8 cellular contexts compared by ENCODE assay signal in genomic region chr18:74196220-74197119, GRCh38. TPM values are rescaled to one million over a fixed set of nuclear protein-coding genes. Genes with fewer than 3 reads are reported as not detected.
DNase-seq lines count a peak whose midpoint lies in the region; ATAC-seq lines count a peak whose summit lies in the region.

No MANE protein-coding gene starts in this region.

- H3K36me3 Mint-ChIP-seq in CD4-positive, CD25-positive, alpha-beta regulatory T cell, result no peaks in the 10 kb centered on the region
- H3K36me3 Mint-ChIP-seq in activated CD4-positive, alpha-beta T cell treated with anti-CD3 and anti-CD28 coated beads, Interleukin-2, amount 10 ng/mL, durations not matched to agents 7 days and 5 days (ENCODE audit: low read depth), result no peaks in the 10 kb centered on the region

- peak overlapping the region; percentile 23 to 96 (median 92) for H3K27ac Mint-ChIP-seq in CD4-positive, CD25-positive, alpha-beta regulatory T cell
- peak overlapping the region; percentile 78 for H3K27ac Mint-ChIP-seq in activated CD4-positive, alpha-beta T cell treated with anti-CD3 and anti-CD28 coated beads, Interleukin-2, amount 10 ng/mL, durations not matched to agents 7 days and 5 days

- H3K9me3 Mint-ChIP-seq in CD4-positive, CD25-positive, alpha-beta regulatory T cell, result no peaks in the 10 kb centered on the region
- no peaks in the 10 kb centered on the region for H3K9me3 Mint-ChIP-seq in activated CD4-positive, alpha-beta T cell treated with anti-CD3 and anti-CD28 coated beads, Interleukin-2, amount 10 ng/mL, durations not matched to agents 7 days and 5 days

- peak overlapping the region; percentile 71 for H3K4me2 ChIP-seq in mesenchymal stem cell (ENCODE audit: low read length, poor library complexity, severe bottlenecking)

- H3K79me1 ChIP-seq in mesenchymal stem cell (replicated peaks; ENCODE audit: low read length, poor library complexity, severe bottlenecking), result no peaks in the 10 kb centered on the region

- ATAC-seq in CD4-positive, CD25-positive, alpha-beta regulatory T cell (ENCODE audit: low read depth in 2 of 2), result peak; percentile 83 to 90
- ATAC-seq in GM19324 (IDR thresholded peaks at IDR 0.05; ENCODE audit: low FRiP score, unreplicated experiment) (peak; percentile 72), HG03378 (IDR thresholded peaks at IDR 0.05; ENCODE audit: unreplicated experiment) (peak; percentile 81)

- H4K8ac ChIP-seq in mesenchymal stem cell (ENCODE audit: low read length), result no peak overlapping the region

- H2AK5ac ChIP-seq in mesenchymal stem cell (ENCODE audit: low read length, severe bottlenecking), result no peak overlapping the region

- H3K4me3 Mint-ChIP-seq in CD4-positive, CD25-positive, alpha-beta regulatory T cell, result peak overlapping the region in 3 of 4 donors; percentile 11 to 83 (median 83)
- peak overlapping the region; percentile 60 for H3K4me3 Mint-ChIP-seq in activated CD4-positive, alpha-beta T cell treated with anti-CD3 and anti-CD28 coated beads, Interleukin-2, amount 10 ng/mL, durations not matched to agents 7 days and 5 days

- H2BK120ac ChIP-seq in mesenchymal stem cell (ENCODE audit: low read depth, low read length), result no peak overlapping the region

- H3K14ac ChIP-seq in mesenchymal stem cell (ENCODE audit: low read length in 2 of 2), result no peak overlapping the region

- peaks cover 2% of the 10 kb centered on the region for H3K27me3 ChIP-seq in CD4-positive, CD25-positive, alpha-beta regulatory T cell (ENCODE audit: control insufficient read depth, insufficient read depth, low read length)
- peaks cover 15 to 22% of the 10 kb centered on the region in 2 experiments for H3K27me3 ChIP-seq in mesenchymal stem cell (ENCODE audit: control insufficient read depth in 1 of 2, insufficient read depth in 1 of 2, low read length in 2 of 2)

- peaks cover 0 to 6% (median under 1%) of the 10 kb centered on the region in 4 donors for H3K4me1 Mint-ChIP-seq in CD4-positive, CD25-positive, alpha-beta regulatory T cell
- H3K4me1 Mint-ChIP-seq in activated CD4-positive, alpha-beta T cell treated with anti-CD3 and anti-CD28 coated beads, Interleukin-2, amount 10 ng/mL, durations not matched to agents 7 days and 5 days, result peaks cover 7% of the 10 kb centered on the region

- no peak overlapping the region for H2BK5ac ChIP-seq in mesenchymal stem cell (ENCODE audit: low read depth, low read length, poor library complexity, severe bottlenecking)

- peak; percentile 40 to 77 (median 74) for DNase-seq in CD4-positive, CD25-positive, alpha-beta regulatory T cell
- DNase-seq in NCI-H460 (ENCODE audit: extremely low read depth, low read depth) (peak; percentile 59), mesenchymal stem cell (peak; percentile 74)
- peak; percentile 54 for DNase-seq in activated CD4-positive, alpha-beta T cell treated with anti-CD3 and anti-CD28 coated beads, Interleukin-2, amount 10 ng/mL, durations not matched to agents 7 days and 5 days
- DNase-seq in effector CD8-positive, alpha-beta T cell (lab: John Stamatoyannopoulos, UW), result peak; percentile 18
- DNase-seq in stimulated activated CD8-positive, alpha-beta memory T cell treated with anti-CD3 and anti-CD28 coated beads, Interleukin-7, amount 100 ng/mL, for 24 hours (ENCODE audit: low read depth), result peak; percentile 4

- no peak overlapping the region for H2AFZ ChIP-seq in mesenchymal stem cell (ENCODE audit: low read depth, low read length)

- H3K4me3 ChIP-seq in CD4-positive, CD25-positive, alpha-beta regulatory T cell (ENCODE audit: low read depth, low read length), result peak overlapping the region; percentile 60
- peak overlapping the region in 1 of 2 experiments; percentile 20 for H3K4me3 ChIP-seq in mesenchymal stem cell (ENCODE audit: insufficient read depth in 1 of 2, low read depth in 1 of 2, low read length in 2 of 2)

- no peak overlapping the region for H3K27ac ChIP-seq in CD4-positive, CD25-positive, alpha-beta regulatory T cell (ENCODE audit: insufficient read depth, low read length, poor library complexity, severe bottlenecking)
- H3K27ac ChIP-seq in mesenchymal stem cell (ENCODE audit: low read length, poor library complexity, severe bottlenecking), result no peak overlapping the region

- no peak overlapping the region for H3K23ac ChIP-seq in mesenchymal stem cell (ENCODE audit: low read length in 2 of 2)

- no peak overlapping the region for H3K18ac ChIP-seq in mesenchymal stem cell (ENCODE audit: low read depth in 1 of 2, low read length in 2 of 2)

- 29% methylated on average over 5 of the region's 9 CpGs for WGBS in mesenchymal stem cell

- H3K9me3 ChIP-seq in CD4-positive, CD25-positive, alpha-beta regulatory T cell (ENCODE audit: control insufficient read depth in 2 of 2, low read length in 2 of 2), result no peaks in the 10 kb centered on the region
- no peaks in the 10 kb centered on the region for H3K9me3 ChIP-seq in mesenchymal stem cell (ENCODE audit: control insufficient read depth, low read length)

- no peak overlapping the region for H4K91ac ChIP-seq in mesenchymal stem cell (ENCODE audit: low read length)

- H3K27me3 Mint-ChIP-seq in CD4-positive, CD25-positive, alpha-beta regulatory T cell, result peaks cover 13% of the 10 kb centered on the region
- peaks cover 7% of the 10 kb centered on the region for H3K27me3 Mint-ChIP-seq in activated CD4-positive, alpha-beta T cell treated with anti-CD3 and anti-CD28 coated beads, Interleukin-2, amount 10 ng/mL, durations not matched to agents 7 days and 5 days

- CTCF ChIA-PET in activated CD4-positive, alpha-beta T cell treated with anti-CD3 and anti-CD28 coated beads, Interleukin-2, amount 10 ng/mL, durations not matched to agents 7 days and 5 days (lab: Charles Lee), result interaction anchor here (0.6 kb wide), 1 partner anchor 18 kb away, joined by 4 read pairs; no protein-coding TSS in a partner anchor

- no peaks in the 10 kb centered on the region for H3K4me1 ChIP-seq in CD4-positive, CD25-positive, alpha-beta regulatory T cell (ENCODE audit: control insufficient read depth, insufficient read depth, low read length, poor library complexity, severe bottlenecking)
- no peaks in the 10 kb centered on the region for H3K4me1 ChIP-seq in mesenchymal stem cell (ENCODE audit: control insufficient read depth, insufficient read depth, low read depth, low read length)

- H2BK12ac ChIP-seq in mesenchymal stem cell (ENCODE audit: low read length in 2 of 2), result no peak overlapping the region

- H2BK15ac ChIP-seq in mesenchymal stem cell (ENCODE audit: low read depth, poor library complexity, severe bottlenecking), result no peak overlapping the region

- peak overlapping the region; percentile 43 for H3K9ac ChIP-seq in mesenchymal stem cell (ENCODE audit: low read length)

- no peak overlapping the region for H3K4ac ChIP-seq in mesenchymal stem cell (ENCODE audit: low read depth in 1 of 2, low read length in 2 of 2)

- POLR2A ChIA-PET in activated CD4-positive, alpha-beta T cell treated with anti-CD3 and anti-CD28 coated beads, Interleukin-2, amount 10 ng/mL, durations not matched to agents 7 days and 5 days (lab: Charles Lee), result no interaction called here

- no peaks in the 10 kb centered on the region for H3K36me3 ChIP-seq in CD4-positive, CD25-positive, alpha-beta regulatory T cell (ENCODE audit: control insufficient read depth, insufficient read depth, low read length)
- H3K36me3 ChIP-seq in mesenchymal stem cell (ENCODE audit: control insufficient read depth in 1 of 2, insufficient read depth in 2 of 2, low read depth in 1 of 2, low read length in 2 of 2), result no peaks in the 10 kb centered on the region

RNA-seq across cellular contexts. Expression of gene TIMM21, which starts 48.1 kb away (rescaled TPM):
- total RNA-seq in CD4-positive, CD25-positive, alpha-beta regulatory T cell, result 15.6 TPM
- polyA plus RNA-seq in CD4-positive, CD25-positive, alpha-beta regulatory T cell, result 10 to 100 TPM in 3 of 4 donors, 1 to 10 TPM in 1; 8.8 to 20.0 (median 15.7) TPM
- total RNA-seq in NCI-H460 (2014; rRNA removed; shearing (Covaris generic)), result 36.7 and 43.5 TPM in 2 replicates
- polyA plus RNA-seq in NCI-H460 (2014; cell fraction: nucleus; rRNA removed), result 46.5 and 55.4 TPM in 2 replicates
- total RNA-seq in activated CD4-positive, alpha-beta T cell treated with anti-CD3 and anti-CD28 coated beads, Interleukin-2, amount 10 ng/mL, durations not matched to agents 7 days and 5 days, result 10 to 100 TPM; 23.8 to 24.6 TPM
- polyA plus RNA-seq in mesenchymal stem cell (2013, experiment 1 of 2), result 18.1 TPM
- polyA plus RNA-seq in mesenchymal stem cell (2013, experiment 2 of 2), result 17.0 TPM

RNA-seq across cellular contexts. Expression of gene FBXO15, which starts 48.8 kb away (rescaled TPM):
- total RNA-seq in CD4-positive, CD25-positive, alpha-beta regulatory T cell, result not detected
- 1 to 10 TPM; 1.1 to 3.0 (median 1.2) TPM for polyA plus RNA-seq in CD4-positive, CD25-positive, alpha-beta regulatory T cell
- 1.1 and 1.5 TPM in 2 replicates for total RNA-seq in NCI-H460 (2014; rRNA removed; shearing (Covaris generic))
- polyA plus RNA-seq in NCI-H460 (2014; cell fraction: nucleus; rRNA removed), result 0.26 and 2.2 TPM in 2 replicates
- under 1 TPM; 0.54 to 0.89 TPM for total RNA-seq in activated CD4-positive, alpha-beta T cell treated with anti-CD3 and anti-CD28 coated beads, Interleukin-2, amount 10 ng/mL, durations not matched to agents 7 days and 5 days
- 0.48 TPM for polyA plus RNA-seq in mesenchymal stem cell (2013, experiment 1 of 2)
- 0.60 TPM for polyA plus RNA-seq in mesenchymal stem cell (2013, experiment 2 of 2)

Comparison
In these comparisons a context has a peak if more than half of its experiments do, and no peak if none do; other contexts are left out.
1. DNase-seq: peak in every context shown above with its lines; median percentile 74 in CD4-positive, CD25-positive, alpha-beta regulatory T cell; 74 in mesenchymal stem cell; 59 in NCI-H460; 54 in activated CD4-positive, alpha-beta T cell treated with anti-CD3 and anti-CD28 coated beads, Interleukin-2, amount 10 ng/mL, durations not matched to agents 7 days and 5 days; 18 in effector CD8-positive, alpha-beta T cell; 4 in stimulated activated CD8-positive, alpha-beta memory T cell treated with anti-CD3 and anti-CD28 coated beads, Interleukin-7, amount 100 ng/mL, for 24 hours.